In the genomic region with DNA sequence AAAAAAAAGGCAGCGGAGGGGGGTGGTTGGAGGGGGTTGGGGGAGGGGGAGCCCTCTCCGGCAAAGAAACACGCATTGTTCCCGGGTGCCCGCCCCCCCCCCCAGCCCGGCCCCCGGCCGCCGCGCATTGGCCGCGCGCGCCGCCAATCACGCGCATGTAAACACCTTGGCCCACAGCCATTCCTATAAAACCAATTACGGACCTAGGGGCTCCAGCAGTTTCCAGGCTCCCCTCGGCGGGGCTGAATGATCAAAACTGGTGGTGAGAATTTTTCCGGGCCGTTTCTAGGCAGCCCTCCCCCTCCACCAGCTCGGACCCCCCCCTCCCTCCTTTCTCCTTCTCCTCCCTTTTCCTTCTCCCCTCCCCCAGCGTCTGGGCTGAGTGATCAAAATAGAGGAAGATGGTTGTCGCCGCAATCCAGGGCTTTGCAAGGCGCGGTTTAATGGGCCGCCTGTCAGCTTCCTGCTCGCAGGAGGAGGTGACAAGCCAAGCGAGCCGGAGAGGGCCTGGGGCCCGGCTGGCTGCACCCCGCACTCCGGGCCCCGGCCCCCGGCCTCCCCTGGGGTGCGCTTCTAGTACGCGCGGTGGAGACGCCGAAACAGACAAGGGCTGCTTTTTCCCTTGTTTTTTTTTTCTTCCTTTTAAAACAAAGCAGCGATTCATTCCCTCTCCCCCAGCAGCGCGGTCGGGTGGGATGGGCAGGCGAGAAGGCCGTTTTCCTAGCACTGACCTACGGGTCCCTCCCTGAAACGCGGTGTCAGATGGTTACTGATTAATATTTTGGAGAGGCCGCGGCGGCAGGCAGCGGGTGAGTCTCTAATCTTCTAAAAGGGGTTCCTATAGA, we compare ENCODE assay signal across 1 cellular context.
A peak's percentile ranks its signal among the peaks of the same experiment; 100 is the strongest.
TF ChIP-seq lines count a peak whose summit lies in the region.

No MANE protein-coding gene starts in this region.

TF ChIP-seq in K562, 482 proteins besides CTCF, POLR2A, EP300 and RAD21 (continued from another document):
- TF ChIP-seq, protein P1, sequence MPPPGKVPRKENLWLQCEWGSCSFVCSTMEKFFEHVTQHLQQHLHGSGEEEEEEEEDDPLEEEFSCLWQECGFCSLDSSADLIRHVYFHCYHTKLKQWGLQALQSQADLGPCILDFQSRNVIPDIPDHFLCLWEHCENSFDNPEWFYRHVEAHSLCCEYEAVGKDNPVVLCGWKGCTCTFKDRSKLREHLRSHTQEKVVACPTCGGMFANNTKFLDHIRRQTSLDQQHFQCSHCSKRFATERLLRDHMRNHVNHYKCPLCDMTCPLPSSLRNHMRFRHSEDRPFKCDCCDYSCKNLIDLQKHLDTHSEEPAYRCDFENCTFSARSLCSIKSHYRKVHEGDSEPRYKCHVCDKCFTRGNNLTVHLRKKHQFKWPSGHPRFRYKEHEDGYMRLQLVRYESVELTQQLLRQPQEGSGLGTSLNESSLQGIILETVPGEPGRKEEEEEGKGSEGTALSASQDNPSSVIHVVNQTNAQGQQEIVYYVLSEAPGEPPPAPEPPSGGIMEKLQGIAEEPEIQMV (tag; conservative IDR thresholded peaks at IDR 0.05; ENCODE audit: low read depth): no peak
- TF ChIP-seq ZNF696 (CRISPR knock-in tag; conservative IDR thresholded peaks at IDR 0.05): no peak
- TF ChIP-seq PPARD (CRISPR knock-in tag; IDR thresholded peaks at IDR 0.05): no peak
- TF ChIP-seq ATF7 (IDR thresholded peaks at IDR 0.05): 0 out of 2 replicates have a peak, but pooled peaks have one; percentile 12
- TF ChIP-seq RNF219 (CRISPR knock-in tag; IDR thresholded peaks at IDR 0.05): no peak
- no peak for TF ChIP-seq HEY1 (CRISPR knock-in tag; IDR thresholded peaks at IDR 0.05; ENCODE audit: borderline replicate concordance)
